ENCODE assay signal across 25 cellular contexts in genomic region chr1:174666248-174666647, GRCh38.
"Had no signal": no experiment of that assay in that cellular context is flagged by ENCODE, and none has a peak within 500 bp of the region (broad histone marks: within the 10 kb centered on the region; RNA-seq: fewer than 3 reads in every experiment).

No MANE protein-coding gene starts in this region.

- H3K27me3 ChIP-seq: colonic mucosa, esophagus squamous epithelium, gastrocnemius medialis, heart right ventricle had no signal

- H3K36me3 ChIP-seq: colonic mucosa, esophagus squamous epithelium, gastrocnemius medialis, heart right ventricle, lower lobe of right lung had no signal

- FAIRE-seq: endometrium, islet of Langerhans, keratinocyte had no signal

- ATAC-seq: effector memory CD8-positive, alpha-beta T cell; esophagus mucosa; gastrocnemius medialis; heart right ventricle; left cardiac atrium; lower lobe of right lung; mucosa of descending colon had no signal

- H3K9me3 ChIP-seq: colonic mucosa, gastrocnemius medialis had no signal

- DNase-seq: colonic mucosa; cortex of kidney; effector CD8-positive, alpha-beta T cell; effector memory CD8-positive, alpha-beta T cell; endodermal cell; erythroblast; esophagus squamous epithelium; foreskin fibroblast; foreskin melanocyte; gastrocnemius medialis; glutamatergic neuron; head of caudate nucleus; heart right ventricle; hippocampal formation; left cardiac atrium; left ventricle myocardium inferior; lower lobe of right lung; mesenchymal stem cell; mucosa of descending colon; naive B cell had no signal

- H3K4me1 ChIP-seq: colonic mucosa, esophagus squamous epithelium, gastrocnemius medialis, heart right ventricle, left ventricle myocardium inferior, lower lobe of right lung had no signal

- H3K4me3 ChIP-seq: colonic mucosa, esophagus squamous epithelium, gastrocnemius medialis, heart right ventricle, left ventricle myocardium inferior, lower lobe of right lung, mucosa of descending colon had no signal

- H3K27ac ChIP-seq: colonic mucosa, epithelial cell of prostate, esophagus squamous epithelium, gastrocnemius medialis, heart right ventricle, left ventricle myocardium inferior, lower lobe of right lung had no signal
